Comparison of ENCODE assay signal across 8 cellular contexts in the genomic region with DNA sequence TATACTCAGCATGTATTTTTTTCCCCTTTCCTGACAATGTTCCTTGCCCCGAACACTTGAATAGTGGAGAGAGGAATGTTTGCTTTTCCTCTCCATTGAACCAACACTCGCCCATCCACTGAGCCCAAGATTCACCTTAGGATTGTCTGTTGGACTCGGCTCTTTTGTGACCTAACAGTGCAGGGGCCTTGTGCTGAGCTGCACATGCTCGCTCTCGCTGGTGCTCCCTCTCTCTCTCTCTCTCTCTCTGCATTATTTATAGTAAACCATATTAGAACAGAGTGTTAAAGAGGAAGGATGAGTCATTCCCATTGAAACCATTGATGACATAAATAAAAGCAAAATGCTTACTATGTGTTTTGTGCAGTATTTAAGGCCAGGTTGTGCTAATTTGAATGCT. TPM values are rescaled to one million over a fixed set of nuclear protein-coding genes. Genes with fewer than 3 reads are reported as not detected.
DNase-seq lines count a peak whose midpoint lies in the region; TF ChIP-seq lines count a peak whose summit lies in the region.

No MANE protein-coding gene starts in this region.

- no peak for TF ChIP-seq POLR2A in transverse colon (IDR thresholded peaks at IDR 0.05)

- no peaks in the 10 kb centered on the region for H3K36me3 Mint-ChIP-seq in activated T-cell treated with anti-CD3 and anti-CD28 coated beads, Interleukin-2, amount 50 U/mL, for 24 hours (ENCODE audit: low read depth)
- H3K36me3 Mint-ChIP-seq in HFFc6 (ENCODE audit: low read depth), result no peaks in the 10 kb centered on the region

- TF ChIP-seq CTCF in transverse colon (IDR thresholded peaks at IDR 0.05), result no peak
- no peak for TF ChIP-seq CTCF in HFFc6 (IDR thresholded peaks at IDR 0.05)

- no peaks in the 10 kb centered on the region for H3K9me3 Mint-ChIP-seq in activated T-cell treated with anti-CD3 and anti-CD28 coated beads, Interleukin-2, amount 50 U/mL, for 24 hours
- H3K9me3 Mint-ChIP-seq in HFFc6, result no peaks in the 10 kb centered on the region

- TF ChIP-seq EP300 in transverse colon (IDR thresholded peaks at IDR 0.05; ENCODE audit: low read depth), result no peak

- peak overlapping the region; percentile 45 for H3K27ac ChIP-seq in angular gyrus (ENCODE audit: low read depth, low read length)
- H3K27ac ChIP-seq in layer of hippocampus (ENCODE audit: low read depth, low read length), result peak overlapping the region; percentile 40
- H3K27ac ChIP-seq in transverse colon, result peak overlapping the region; percentile 66 to 76 (median 68)

- H3K27me3 Mint-ChIP-seq in activated T-cell treated with anti-CD3 and anti-CD28 coated beads, Interleukin-2, amount 50 U/mL, for 24 hours, result peaks cover 5% of the 10 kb centered on the region
- peaks cover 46% of the 10 kb centered on the region for H3K27me3 Mint-ChIP-seq in HFFc6 (ENCODE audit: insufficient read depth)

- H3K9me3 ChIP-seq in transverse colon, result no peaks in the 10 kb centered on the region

- peak overlapping the region; percentile 83 for H3K27ac Mint-ChIP-seq in activated T-cell treated with anti-CD3 and anti-CD28 coated beads, Interleukin-2, amount 50 U/mL, for 24 hours
- no peak overlapping the region for H3K27ac Mint-ChIP-seq in HFFc6

- H3K4me3 Mint-ChIP-seq in activated T-cell treated with anti-CD3 and anti-CD28 coated beads, Interleukin-2, amount 50 U/mL, for 24 hours, result no peak overlapping the region
- no peak overlapping the region for H3K4me3 Mint-ChIP-seq in HFFc6

- in situ Hi-C loops in transverse colon (cut with MboI; ENCODE audit: low pct_ligation_motif_present in 1 of 4, low pct_unique_long_range_greater_than_20kb in 1 of 4, low sequenced_read_pairs in 3 of 4), result no loop called here

- 57 to 67% methylated on average over 3 to 5 of the region's 5 CpGs for WGBS in transverse colon (ENCODE audit: low coverage in 1 of 2), 2 donors

- intact Hi-C loops in transverse colon (cut with DNase I; ENCODE audit: low total_unique reads), result no loop called here

- H3K27me3 ChIP-seq in layer of hippocampus (ENCODE audit: control insufficient read depth, insufficient read depth, low read length) (no peaks in the 10 kb centered on the region), transverse colon (no peaks in the 10 kb centered on the region)

- peaks cover 0 to 4% (median 0%) of the 10 kb centered on the region in 4 donors for H3K36me3 ChIP-seq in transverse colon

- peaks cover 67% of the 10 kb centered on the region for H3K4me1 Mint-ChIP-seq in activated T-cell treated with anti-CD3 and anti-CD28 coated beads, Interleukin-2, amount 50 U/mL, for 24 hours (ENCODE audit: low read depth)
- peaks cover 12% of the 10 kb centered on the region; the same call in 1 of the 2 replicates for H3K4me1 Mint-ChIP-seq in HFFc6 (ENCODE audit: low read depth)

- H3K4me3 ChIP-seq in transverse colon, result peak overlapping the region in 1 of 4 donors; percentile 9

- peaks cover 62 to 100% (median 86%) of the 10 kb centered on the region in 4 donors for H3K4me1 ChIP-seq in transverse colon

- no peak for DNase-seq in activated T-cell treated with anti-CD3 and anti-CD28 coated beads, Interleukin-2, amount 50 U/mL, for 24 hours
- DNase-seq in activated T-cell treated with anti-CD3 and anti-CD28 coated beads, Interleukin-2, amount 50 U/mL, for 48 hours, result no peak
- no peak for DNase-seq in transverse colon
- DNase-seq in NCI-H526 treated with DMSO at 0.1 percent for 48 hours (lab: John Stamatoyannopoulos, UW), result no peak
- DNase-seq in NCI-H2171 (lab: John Stamatoyannopoulos, UW), result no peak
- no peak for DNase-seq in HFFc6

RNA-seq across cellular contexts. Expression of gene ZBTB16, which starts 20.7 kb away (rescaled TPM):
- total RNA-seq in transverse colon, result 100 to 1,000 TPM; 108 to 271 (median 155) TPM
- not detected for total RNA-seq in HFFc6 (2021; fragmentation: NEBNext Ultra II Directional; extraction: Animal tissue kit (Norgen Biotek cat#: 25700))

Comparison
In these comparisons a context has a peak if more than half of its experiments do, and no peak if none do; other contexts are left out.
1. RNA of gene ZBTB16, which starts 20.7 kb away (total RNA-seq): 108 to 271 TPM in transverse colon; not detected in HFFc6; every median in the first group is over 100 times any median in the second.
2. Peak in every context shown above with its lines, with median percentiles within 50 percentile points of each other: H3K27ac ChIP-seq.